In the genomic region with DNA sequence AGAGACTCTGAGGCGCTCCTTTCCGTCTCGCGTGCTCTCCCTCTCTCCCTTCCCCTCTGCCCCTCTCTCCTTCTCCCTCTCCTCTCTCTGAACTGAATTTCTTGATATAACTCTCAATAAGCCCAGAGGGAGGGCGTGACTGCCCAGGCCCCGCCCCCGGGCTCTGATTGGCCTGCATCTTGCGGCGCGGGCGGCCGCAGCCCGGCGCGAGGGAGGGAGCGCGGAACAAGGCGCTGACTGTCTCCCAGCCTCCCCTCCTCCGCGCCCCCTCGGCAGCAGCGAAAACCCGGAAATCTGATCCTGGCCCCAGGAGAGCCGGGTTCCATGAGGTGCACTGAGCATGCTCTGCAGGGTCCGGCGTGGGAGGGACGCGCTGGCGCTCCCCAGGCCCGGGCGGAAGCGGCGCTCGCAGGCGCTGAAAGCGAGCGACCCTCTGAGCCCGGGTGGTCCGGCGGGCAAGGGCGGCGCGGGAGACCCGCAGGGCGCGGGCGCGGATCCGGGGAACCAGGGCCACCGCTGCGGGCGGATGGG, we compare ENCODE assay signal across 1 cellular context.
A peak's percentile ranks its signal among the peaks of the same experiment; 100 is the strongest.
TF ChIP-seq lines count a peak whose summit lies in the region.

A gene with protein sequence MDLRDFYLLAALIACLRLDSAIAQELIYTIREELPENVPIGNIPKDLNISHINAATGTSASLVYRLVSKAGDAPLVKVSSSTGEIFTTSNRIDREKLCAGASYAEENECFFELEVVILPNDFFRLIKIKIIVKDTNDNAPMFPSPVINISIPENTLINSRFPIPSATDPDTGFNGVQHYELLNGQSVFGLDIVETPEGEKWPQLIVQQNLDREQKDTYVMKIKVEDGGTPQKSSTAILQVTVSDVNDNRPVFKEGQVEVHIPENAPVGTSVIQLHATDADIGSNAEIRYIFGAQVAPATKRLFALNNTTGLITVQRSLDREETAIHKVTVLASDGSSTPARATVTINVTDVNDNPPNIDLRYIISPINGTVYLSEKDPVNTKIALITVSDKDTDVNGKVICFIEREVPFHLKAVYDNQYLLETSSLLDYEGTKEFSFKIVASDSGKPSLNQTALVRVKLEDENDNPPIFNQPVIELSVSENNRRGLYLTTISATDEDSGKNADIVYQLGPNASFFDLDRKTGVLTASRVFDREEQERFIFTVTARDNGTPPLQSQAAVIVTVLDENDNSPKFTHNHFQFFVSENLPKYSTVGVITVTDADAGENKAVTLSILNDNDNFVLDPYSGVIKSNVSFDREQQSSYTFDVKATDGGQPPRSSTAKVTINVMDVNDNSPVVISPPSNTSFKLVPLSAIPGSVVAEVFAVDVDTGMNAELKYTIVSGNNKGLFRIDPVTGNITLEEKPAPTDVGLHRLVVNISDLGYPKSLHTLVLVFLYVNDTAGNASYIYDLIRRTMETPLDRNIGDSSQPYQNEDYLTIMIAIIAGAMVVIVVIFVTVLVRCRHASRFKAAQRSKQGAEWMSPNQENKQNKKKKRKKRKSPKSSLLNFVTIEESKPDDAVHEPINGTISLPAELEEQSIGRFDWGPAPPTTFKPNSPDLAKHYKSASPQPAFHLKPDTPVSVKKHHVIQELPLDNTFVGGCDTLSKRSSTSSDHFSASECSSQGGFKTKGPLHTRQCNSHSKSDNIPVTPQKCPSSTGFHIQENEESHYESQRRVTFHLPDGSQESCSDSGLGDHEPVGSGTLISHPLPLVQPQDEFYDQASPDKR (N-terminal part only) (minus strand): TSS at position 94 of the 531 bp plus-strand sequence. CDS start 1,896 bp downstream, outside the sequence.

TF ChIP-seq in HepG2, 621 proteins besides CTCF, POLR2A, EP300 and RAD21 (continued from another document and continues in another):
- TF ChIP-seq U2AF1 (optimal IDR thresholded peaks at IDR 0.05; ENCODE audit: low read depth, low read length), result no peak
- 0 out of 2 replicates have a peak, but pooled peaks have one; percentile 49 for TF ChIP-seq ZNF761 (CRISPR knock-in tag; conservative IDR thresholded peaks at IDR 0.05)
- TF ChIP-seq, protein P1, sequence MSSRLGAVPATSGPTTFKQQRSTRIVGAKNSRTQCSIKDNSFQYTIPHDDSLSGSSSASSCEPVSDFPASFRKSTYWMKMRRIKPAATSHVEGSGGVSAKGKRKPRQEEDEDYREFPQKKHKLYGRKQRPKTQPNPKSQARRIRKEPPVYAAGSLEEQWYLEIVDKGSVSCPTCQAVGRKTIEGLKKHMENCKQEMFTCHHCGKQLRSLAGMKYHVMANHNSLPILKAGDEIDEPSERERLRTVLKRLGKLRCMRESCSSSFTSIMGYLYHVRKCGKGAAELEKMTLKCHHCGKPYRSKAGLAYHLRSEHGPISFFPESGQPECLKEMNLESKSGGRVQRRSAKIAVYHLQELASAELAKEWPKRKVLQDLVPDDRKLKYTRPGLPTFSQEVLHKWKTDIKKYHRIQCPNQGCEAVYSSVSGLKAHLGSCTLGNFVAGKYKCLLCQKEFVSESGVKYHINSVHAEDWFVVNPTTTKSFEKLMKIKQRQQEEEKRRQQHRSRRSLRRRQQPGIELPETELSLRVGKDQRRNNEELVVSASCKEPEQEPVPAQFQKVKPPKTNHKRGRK (CRISPR knock-in tag; IDR thresholded peaks at IDR 0.05), result no peak
- TF ChIP-seq ZNF276 (CRISPR knock-in tag; IDR thresholded peaks at IDR 0.05; ENCODE audit: low read depth), result no peak
- TF ChIP-seq, protein P2, sequence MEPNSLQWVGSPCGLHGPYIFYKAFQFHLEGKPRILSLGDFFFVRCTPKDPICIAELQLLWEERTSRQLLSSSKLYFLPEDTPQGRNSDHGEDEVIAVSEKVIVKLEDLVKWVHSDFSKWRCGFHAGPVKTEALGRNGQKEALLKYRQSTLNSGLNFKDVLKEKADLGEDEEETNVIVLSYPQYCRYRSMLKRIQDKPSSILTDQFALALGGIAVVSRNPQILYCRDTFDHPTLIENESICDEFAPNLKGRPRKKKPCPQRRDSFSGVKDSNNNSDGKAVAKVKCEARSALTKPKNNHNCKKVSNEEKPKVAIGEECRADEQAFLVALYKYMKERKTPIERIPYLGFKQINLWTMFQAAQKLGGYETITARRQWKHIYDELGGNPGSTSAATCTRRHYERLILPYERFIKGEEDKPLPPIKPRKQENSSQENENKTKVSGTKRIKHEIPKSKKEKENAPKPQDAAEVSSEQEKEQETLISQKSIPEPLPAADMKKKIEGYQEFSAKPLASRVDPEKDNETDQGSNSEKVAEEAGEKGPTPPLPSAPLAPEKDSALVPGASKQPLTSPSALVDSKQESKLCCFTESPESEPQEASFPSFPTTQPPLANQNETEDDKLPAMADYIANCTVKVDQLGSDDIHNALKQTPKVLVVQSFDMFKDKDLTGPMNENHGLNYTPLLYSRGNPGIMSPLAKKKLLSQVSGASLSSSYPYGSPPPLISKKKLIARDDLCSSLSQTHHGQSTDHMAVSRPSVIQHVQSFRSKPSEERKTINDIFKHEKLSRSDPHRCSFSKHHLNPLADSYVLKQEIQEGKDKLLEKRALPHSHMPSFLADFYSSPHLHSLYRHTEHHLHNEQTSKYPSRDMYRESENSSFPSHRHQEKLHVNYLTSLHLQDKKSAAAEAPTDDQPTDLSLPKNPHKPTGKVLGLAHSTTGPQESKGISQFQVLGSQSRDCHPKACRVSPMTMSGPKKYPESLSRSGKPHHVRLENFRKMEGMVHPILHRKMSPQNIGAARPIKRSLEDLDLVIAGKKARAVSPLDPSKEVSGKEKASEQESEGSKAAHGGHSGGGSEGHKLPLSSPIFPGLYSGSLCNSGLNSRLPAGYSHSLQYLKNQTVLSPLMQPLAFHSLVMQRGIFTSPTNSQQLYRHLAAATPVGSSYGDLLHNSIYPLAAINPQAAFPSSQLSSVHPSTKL (CRISPR knock-in tag; IDR thresholded peaks at IDR 0.05), result peak; percentile 59
- TF ChIP-seq U2AF2 (IDR thresholded peaks at IDR 0.05; ENCODE audit: low read depth, low read length), result no peak
- TF ChIP-seq ZNF335 (CRISPR knock-in tag; IDR thresholded peaks at IDR 0.05), result no peak
- TF ChIP-seq THAP11 (CRISPR knock-in tag; IDR thresholded peaks at IDR 0.05), result peak; percentile 74; the same call in 1 of the 2 replicates
- TF ChIP-seq TBX3 (IDR thresholded peaks at IDR 0.05; ENCODE audit: borderline replicate concordance), result no peak
- no peak for TF ChIP-seq XBP1 (CRISPR knock-in tag; IDR thresholded peaks at IDR 0.05)
- 0 out of 2 replicates have a peak, but pooled peaks have one; percentile 41 for TF ChIP-seq ATF3 (CRISPR knock-in tag; IDR thresholded peaks at IDR 0.05)
- no peak for TF ChIP-seq ZNF543 (CRISPR knock-in tag; IDR thresholded peaks at IDR 0.05)
- no peak for TF ChIP-seq ZNF781 (CRISPR knock-in tag; IDR thresholded peaks at IDR 0.05; ENCODE audit: borderline replicate concordance, not compliant biosample characterization)
- TF ChIP-seq, protein P3, sequence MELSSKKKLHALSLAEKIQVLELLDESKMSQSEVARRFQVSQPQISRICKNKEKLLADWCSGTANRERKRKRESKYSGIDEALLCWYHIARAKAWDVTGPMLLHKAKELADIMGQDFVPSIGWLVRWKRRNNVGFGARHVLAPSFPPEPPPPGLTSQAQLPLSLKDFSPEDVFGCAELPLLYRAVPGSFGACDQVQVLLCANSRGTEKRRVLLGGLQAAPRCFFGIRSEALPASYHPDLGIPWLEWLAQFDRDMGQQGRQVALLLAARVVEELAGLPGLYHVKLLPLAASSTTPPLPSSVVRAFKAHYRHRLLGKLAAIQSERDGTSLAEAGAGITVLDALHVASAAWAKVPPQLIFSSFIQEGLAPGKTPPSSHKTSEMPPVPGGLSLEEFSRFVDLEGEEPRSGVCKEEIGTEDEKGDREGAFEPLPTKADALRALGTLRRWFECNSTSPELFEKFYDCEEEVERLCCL (CRISPR knock-in tag; IDR thresholded peaks at IDR 0.05; ENCODE audit: borderline replicate concordance), result no peak
- no peak for TF ChIP-seq SCMH1 (CRISPR knock-in tag; IDR thresholded peaks at IDR 0.05; ENCODE audit: borderline replicate concordance)
- no peak for TF ChIP-seq ZBTB20 (CRISPR knock-in tag; IDR thresholded peaks at IDR 0.05; ENCODE audit: borderline replicate concordance, low read depth)
- TF ChIP-seq NFATC3 (CRISPR knock-in tag; IDR thresholded peaks at IDR 0.05), result 0 out of 2 replicates have a peak, but pooled peaks have one; percentile 51
- TF ChIP-seq KLF12 (CRISPR knock-in tag; IDR thresholded peaks at IDR 0.05; ENCODE audit: borderline replicate concordance), result peak; percentile 73; the same call in 1 of the 2 replicates
- no peak for TF ChIP-seq HDAC6 (IDR thresholded peaks at IDR 0.05; ENCODE audit: low read depth, low read length)
- TF ChIP-seq MIXL1 (CRISPR knock-in tag; IDR thresholded peaks at IDR 0.05), result peak; percentile 81; the same call in 1 of the 2 replicates
- TF ChIP-seq ZNF646 (CRISPR knock-in tag; IDR thresholded peaks at IDR 0.05), result no peak
- peak; percentile 20; the same call in 1 of the 2 replicates for TF ChIP-seq ZBTB38 (CRISPR knock-in tag; IDR thresholded peaks at IDR 0.05)
- TF ChIP-seq, protein P4, sequence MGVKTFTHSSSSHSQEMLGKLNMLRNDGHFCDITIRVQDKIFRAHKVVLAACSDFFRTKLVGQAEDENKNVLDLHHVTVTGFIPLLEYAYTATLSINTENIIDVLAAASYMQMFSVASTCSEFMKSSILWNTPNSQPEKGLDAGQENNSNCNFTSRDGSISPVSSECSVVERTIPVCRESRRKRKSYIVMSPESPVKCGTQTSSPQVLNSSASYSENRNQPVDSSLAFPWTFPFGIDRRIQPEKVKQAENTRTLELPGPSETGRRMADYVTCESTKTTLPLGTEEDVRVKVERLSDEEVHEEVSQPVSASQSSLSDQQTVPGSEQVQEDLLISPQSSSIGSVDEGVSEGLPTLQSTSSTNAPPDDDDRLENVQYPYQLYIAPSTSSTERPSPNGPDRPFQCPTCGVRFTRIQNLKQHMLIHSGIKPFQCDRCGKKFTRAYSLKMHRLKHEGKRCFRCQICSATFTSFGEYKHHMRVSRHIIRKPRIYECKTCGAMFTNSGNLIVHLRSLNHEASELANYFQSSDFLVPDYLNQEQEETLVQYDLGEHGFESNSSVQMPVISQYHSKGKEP (CRISPR knock-in tag; IDR thresholded peaks at IDR 0.05), result no peak
- TF ChIP-seq ZNF772 (CRISPR knock-in tag; IDR thresholded peaks at IDR 0.05), result peak; percentile 78
- TF ChIP-seq ZNF564 (CRISPR knock-in tag; IDR thresholded peaks at IDR 0.05), result no peak; the same call in none of the 2 replicates
